In genomic region chr10:70139151-70139996, GRCh38 we compare ENCODE assay signal across 17 cellular contexts.
"Had no signal": no experiment of that assay in that cellular context is flagged by ENCODE, and none has a peak within 500 bp of the region (broad histone marks: within the 10 kb centered on the region; RNA-seq: fewer than 3 reads in every experiment).

No MANE protein-coding gene starts in this region.

- H3K27ac Mint-ChIP-seq: activated naive CD8-positive, alpha-beta T cell treated with anti-CD3 and anti-CD28 coated beads, Interleukin-2, amount 50 U/mL, for 24 hours; stimulated activated memory B cell treated with anti-CD40 and anti-IgM and Interleukin-4, amounts not matched to agents 10 μg/mL and 1 μg/mL and 100 μg/mL, for 72 hours had no signal

- H3K4me3 ChIP-seq: ascending aorta, heart left ventricle, suprapubic skin had no signal

- H3K9me3 Mint-ChIP-seq: activated naive CD8-positive, alpha-beta T cell treated with anti-CD3 and anti-CD28 coated beads, Interleukin-2, amount 50 U/mL, for 24 hours; naive thymus-derived CD8-positive, alpha-beta T cell; stimulated activated memory B cell treated with anti-CD40 and anti-IgM and Interleukin-4, amounts not matched to agents 10 μg/mL and 1 μg/mL and 100 μg/mL, for 72 hours had no signal

- H3K4me3 Mint-ChIP-seq: activated naive CD8-positive, alpha-beta T cell treated with anti-CD3 and anti-CD28 coated beads, Interleukin-2, amount 50 U/mL, for 24 hours; stimulated activated memory B cell treated with anti-CD40 and anti-IgM and Interleukin-4, amounts not matched to agents 10 μg/mL and 1 μg/mL and 100 μg/mL, for 72 hours had no signal

- H3K27me3 Mint-ChIP-seq: activated naive CD8-positive, alpha-beta T cell treated with anti-CD3 and anti-CD28 coated beads, Interleukin-2, amount 50 U/mL, for 24 hours; naive thymus-derived CD8-positive, alpha-beta T cell; stimulated activated memory B cell treated with anti-CD40 and anti-IgM and Interleukin-4, amounts not matched to agents 10 μg/mL and 1 μg/mL and 100 μg/mL, for 72 hours had no signal

- H3K27me3 ChIP-seq: ascending aorta, heart left ventricle, suprapubic skin had no signal

- DNase-seq: activated CD4-positive, alpha-beta T cell treated with anti-CD3 and anti-CD28 coated beads for 48 hours; activated effector memory CD4-positive, alpha-beta T cell treated with Interleukin-2 at 50 U/mL for 16 hours; activated naive CD8-positive, alpha-beta T cell treated with anti-CD3 and anti-CD28 coated beads, Interleukin-2, amount 50 U/mL, for 24 hours; activated T-cell treated with anti-CD3 and anti-CD28 coated beads, Interleukin-2, amount 50 U/mL, for 1 hour; mammary epithelial cell; naive thymus-derived CD8-positive, alpha-beta T cell; small intestine; SW 1271; T-helper 9 cell had no signal

- H3K27ac ChIP-seq: ascending aorta, heart left ventricle, suprapubic skin, VCaP had no signal

- H3K9me3 ChIP-seq: ascending aorta, heart left ventricle, suprapubic skin had no signal

- ATAC-seq: activated naive CD8-positive, alpha-beta T cell treated with anti-CD3 and anti-CD28 coated beads, Interleukin-2, amount 50 U/mL, for 24 hours; heart left ventricle; left lobe of liver; naive thymus-derived CD8-positive, alpha-beta T cell; stimulated activated memory B cell treated with anti-CD40 and anti-IgM and Interleukin-4, amounts not matched to agents 10 μg/mL and 1 μg/mL and 100 μg/mL, for 72 hours had no signal

- H3K4me1 ChIP-seq: ascending aorta had no signal

- FAIRE-seq: bronchial epithelial cell, frontal cortex, small intestine had no signal
